17 cellular contexts compared by ENCODE assay signal in the genomic region with DNA sequence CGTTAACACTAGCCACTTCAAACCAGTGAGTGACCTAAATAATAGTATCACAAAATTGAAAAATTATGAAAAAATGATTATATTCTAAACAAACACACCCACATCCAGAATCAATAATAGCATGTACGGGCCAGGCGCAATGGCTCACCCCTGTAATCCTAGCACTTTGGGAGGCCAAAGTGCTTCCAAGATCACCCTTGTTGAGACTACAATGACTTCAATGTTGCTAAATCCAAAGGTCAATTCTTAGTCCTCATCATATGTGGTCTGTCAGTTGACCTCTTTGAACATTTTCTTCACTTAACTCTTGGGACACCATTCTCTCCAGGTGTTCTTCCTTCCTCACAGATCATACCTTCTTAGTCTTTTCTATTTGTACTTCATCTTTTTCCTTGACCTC. TPM values are rescaled to one million over a fixed set of nuclear protein-coding genes. Genes with fewer than 3 reads are reported as not detected.
DNase-seq lines count a peak whose midpoint lies in the region; ATAC-seq, FAIRE-seq and TF ChIP-seq lines count a peak whose summit lies in the region.
"Had no signal": no experiment of that assay in that cellular context is flagged by ENCODE, and none has a peak within 500 bp of the region (broad histone marks: within the 10 kb centered on the region; RNA-seq: fewer than 3 reads in every experiment).

No MANE protein-coding gene starts in this region.

- H3K27ac Mint-ChIP-seq in activated naive CD4-positive, alpha-beta T cell treated with anti-CD3 and anti-CD28 coated beads, Interleukin-2, amount 50 U/mL, for 24 hours = peak overlapping the region; percentile 66
- peak overlapping the region; percentile 72 for H3K27ac Mint-ChIP-seq in activated T-helper 17 cell treated with anti-CD3 and anti-CD28 coated beads, Interleukin-2, amount 50 U/mL, for 72 hours
- peak overlapping the region; percentile 65 for H3K27ac Mint-ChIP-seq in stimulated activated naive CD8-positive, alpha-beta T cell treated with anti-CD3 and anti-CD28 coated beads, Interleukin-15, Interleukin-2, amounts not matched to agents 100 ng/mL and 50 ng/mL, for 24 hours

- no TSS peak for BruUV-seq in HepG2 (replicated peaks; lab: Mats Ljungman, UMichigan)

- H4K20me1 ChIP-seq in HepG2 (ENCODE audit: insufficient read depth, low read length) = no peaks in the 10 kb centered on the region

- H2AFZ ChIP-seq in HepG2 (ENCODE audit: low read length) = no peak overlapping the region

- CTCF ChIA-PET in HepG2 (lab: Yijun Ruan, JAX; ENCODE audit: low intra/inter-chr PET ratio, low total read pairs) = no interaction called here

- intact Hi-C loops in HepG2 (cut with micrococcal nuclease; ENCODE audit: unreplicated experiment) (no loop called here), thyroid gland (cut with DNase I) (no loop called here)

- in situ Hi-C loops in HepG2 (cut with HindIII; ENCODE audit: extremely low pct_ligation_motif_present, low pct_unique_long_range_greater_than_20kb) = loop anchor here (25.0 kb wide), 1 partner anchor 559 kb away; no protein-coding TSS in a partner anchor

- FAIRE-seq in HepG2 (lab: Jason Lieb, UNC) = peak; percentile 42
- FAIRE-seq: H1, RCC 7860 had no signal

- H3K36me3 ChIP-seq in HepG2 (replicated peaks in 1 of 2; ENCODE audit: control insufficient read depth in 1 of 2, insufficient read depth in 2 of 2, low read length in 2 of 2) (peaks cover 8 to 69% of the 10 kb centered on the region in 2 experiments), thyroid gland (peaks cover 19 to 42% of the 10 kb centered on the region in 2 donors)

- WGBS in HepG2 (ENCODE audit: low lambda C conversion rate) = 88% methylated on average over 3 of the region's 3 CpGs
- WGBS in thyroid gland, 2 donors = 92 to 97% methylated on average over 3 of the region's 3 CpGs

- no peak overlapping the region for H3K4me2 ChIP-seq in HepG2 (ENCODE audit: low read depth, low read length)

- peaks cover 45% of the 10 kb centered on the region for H3K4me1 Mint-ChIP-seq in activated naive CD4-positive, alpha-beta T cell treated with anti-CD3 and anti-CD28 coated beads, Interleukin-2, amount 50 U/mL, for 24 hours
- peaks cover 25% of the 10 kb centered on the region for H3K4me1 Mint-ChIP-seq in activated T-helper 17 cell treated with anti-CD3 and anti-CD28 coated beads, Interleukin-2, amount 50 U/mL, for 72 hours
- peaks cover 27% of the 10 kb centered on the region for H3K4me1 Mint-ChIP-seq in stimulated activated naive CD8-positive, alpha-beta T cell treated with anti-CD3 and anti-CD28 coated beads, Interleukin-15, Interleukin-2, amounts not matched to agents 100 ng/mL and 50 ng/mL, for 24 hours (ENCODE audit: low read depth)

- no peaks in the 10 kb centered on the region for H3K9me3 Mint-ChIP-seq in activated naive CD4-positive, alpha-beta T cell treated with anti-CD3 and anti-CD28 coated beads, Interleukin-2, amount 50 U/mL, for 24 hours
- no peaks in the 10 kb centered on the region for H3K9me3 Mint-ChIP-seq in activated T-helper 17 cell treated with anti-CD3 and anti-CD28 coated beads, Interleukin-2, amount 50 U/mL, for 72 hours
- no peaks in the 10 kb centered on the region for H3K9me3 Mint-ChIP-seq in stimulated activated naive CD8-positive, alpha-beta T cell treated with anti-CD3 and anti-CD28 coated beads, Interleukin-15, Interleukin-2, amounts not matched to agents 100 ng/mL and 50 ng/mL, for 24 hours

- H3K79me2 ChIP-seq in HepG2 (ENCODE audit: insufficient read depth, low read length) = no peaks in the 10 kb centered on the region

- peak; percentile 6 for ATAC-seq in activated T-helper 17 cell treated with anti-CD3 and anti-CD28 coated beads, Interleukin-2, amount 50 U/mL, for 72 hours (replicated peaks)
- ATAC-seq in HepG2 = peak; percentile 46; the same call in 2 of the 3 replicates
- no peak for ATAC-seq in HG02571 (IDR thresholded peaks at IDR 0.05; ENCODE audit: unreplicated experiment)
- ATAC-seq: Right ventricle myocardium inferior had no signal

- H3K27me3 Mint-ChIP-seq in activated naive CD4-positive, alpha-beta T cell treated with anti-CD3 and anti-CD28 coated beads, Interleukin-2, amount 50 U/mL, for 24 hours = no peaks in the 10 kb centered on the region
- no peaks in the 10 kb centered on the region for H3K27me3 Mint-ChIP-seq in activated T-helper 17 cell treated with anti-CD3 and anti-CD28 coated beads, Interleukin-2, amount 50 U/mL, for 72 hours
- no peaks in the 10 kb centered on the region for H3K27me3 Mint-ChIP-seq in stimulated activated naive CD8-positive, alpha-beta T cell treated with anti-CD3 and anti-CD28 coated beads, Interleukin-15, Interleukin-2, amounts not matched to agents 100 ng/mL and 50 ng/mL, for 24 hours

- no peak overlapping the region for H3K9ac ChIP-seq in HepG2 (ENCODE audit: insufficient read depth, low read depth, low read length)

- H3K9me3 ChIP-seq in HepG2 (ENCODE audit: low read length) (no peaks in the 10 kb centered on the region), thyroid gland (no peaks in the 10 kb centered on the region)

- no peak for TF ChIP-seq CTCF in HepG2 (CRISPR knock-in tag; IDR thresholded peaks at IDR 0.05)
- TF ChIP-seq CTCF in thyroid gland (IDR thresholded peaks at IDR 0.05) = no peak

- H3K36me3 Mint-ChIP-seq in activated naive CD4-positive, alpha-beta T cell treated with anti-CD3 and anti-CD28 coated beads, Interleukin-2, amount 50 U/mL, for 24 hours = peaks cover 19% of the 10 kb centered on the region
- H3K36me3 Mint-ChIP-seq in activated T-helper 17 cell treated with anti-CD3 and anti-CD28 coated beads, Interleukin-2, amount 50 U/mL, for 72 hours (ENCODE audit: low read depth) = peaks cover 99% of the 10 kb centered on the region
- peaks cover 64% of the 10 kb centered on the region for H3K36me3 Mint-ChIP-seq in stimulated activated naive CD8-positive, alpha-beta T cell treated with anti-CD3 and anti-CD28 coated beads, Interleukin-15, Interleukin-2, amounts not matched to agents 100 ng/mL and 50 ng/mL, for 24 hours (ENCODE audit: low read depth)

- POLR2A ChIA-PET in HepG2 (lab: Yijun Ruan, JAX) = no interaction called here

- no peak for TF ChIP-seq RAD21 in HepG2 (CRISPR knock-in tag; IDR thresholded peaks at IDR 0.05)

- no peak for TF ChIP-seq EP300 in HepG2 (IDR thresholded peaks at IDR 0.05; ENCODE audit: low read depth in 2 of 2, low read length in 2 of 2)
- TF ChIP-seq EP300 in HepG2 (CRISPR knock-in tag; IDR thresholded peaks at IDR 0.05; ENCODE audit: borderline replicate concordance) = no peak

- H3K4me1 ChIP-seq in HepG2 (ENCODE audit: insufficient read depth, low read length) (peaks cover 12% of the 10 kb centered on the region), thyroid gland (no peaks in the 10 kb centered on the region)

- DNase-seq in activated naive CD4-positive, alpha-beta T cell (lab: John Stamatoyannopoulos, UW) = no peak
- DNase-seq in HepG2 (ENCODE audit: low spot score) (peak; percentile 15), thyroid gland (no peak)
- DNase-seq: C1 segment of cervical spinal cord; DMS79 treated with DMSO at 0.1 percent for 48 hours; KBM-7; NCI-H1694 treated with DMSO at 0.1 percent for 48 hours; NCI-H748 treated with DMSO at 0.1 percent for 48 hours; NK-92 treated with Interleukin-12 subunit alpha and Interleukin-12 subunit beta, amount 100 ng/mL, for 24 hours had no signal

- no peak overlapping the region for H3K4me3 ChIP-seq in HepG2 (replicated peaks in 1 of 3; ENCODE audit: insufficient read depth in 1 of 3, low read depth in 2 of 3, low read length in 3 of 3)
- H3K4me3 ChIP-seq in thyroid gland (replicated peaks in 1 of 3) = no peak overlapping the region

- H3K27me3 ChIP-seq in HepG2 (ENCODE audit: control insufficient read depth in 1 of 2, insufficient read depth in 2 of 2, low read length in 2 of 2) = no peaks in the 10 kb centered on the region
- H3K27me3 ChIP-seq in thyroid gland = no peaks in the 10 kb centered on the region

- TF ChIP-seq POLR2A in HepG2 (IDR thresholded peaks at IDR 0.05; ENCODE audit: insufficient read depth in 1 of 2, low read depth in 2 of 2, low read length in 2 of 2) = no peak
- TF ChIP-seq POLR2A in thyroid gland (IDR thresholded peaks at IDR 0.05) = no peak

- H3K4me3 Mint-ChIP-seq in activated naive CD4-positive, alpha-beta T cell treated with anti-CD3 and anti-CD28 coated beads, Interleukin-2, amount 50 U/mL, for 24 hours = no peak overlapping the region
- H3K4me3 Mint-ChIP-seq in activated T-helper 17 cell treated with anti-CD3 and anti-CD28 coated beads, Interleukin-2, amount 50 U/mL, for 72 hours = peak overlapping the region; percentile 7
- no peak overlapping the region for H3K4me3 Mint-ChIP-seq in stimulated activated naive CD8-positive, alpha-beta T cell treated with anti-CD3 and anti-CD28 coated beads, Interleukin-15, Interleukin-2, amounts not matched to agents 100 ng/mL and 50 ng/mL, for 24 hours

- H3K27ac ChIP-seq in HepG2 (ENCODE audit: extremely low read length, insufficient read depth, low read length) (no peak overlapping the region), thyroid gland (no peak overlapping the region)

RNA-seq across cellular contexts. Expression of a gene that starts 11.3 kb away (rescaled TPM):
- total RNA-seq in activated T-helper 17 cell treated with anti-CD3 and anti-CD28 coated beads, Interleukin-2, amount 50 U/mL, for 72 hours = 10 to 100 TPM; 23.2 to 26.5 TPM
- 46.6 and 74.0 TPM in 2 replicates for total RNA-seq in HepG2 (2016; rRNA removed; fragmentation: Illumina TruSeq; extraction: Trizol)
- total RNA-seq in HepG2 (2016; cell fraction: cytosol; rRNA removed; fragmentation: Illumina TruSeq; extraction: Trizol; ENCODE audit: low read depth) = 1.7 and 9.3 TPM in 2 replicates
- 46.5 and 70.7 TPM in 2 replicates for total RNA-seq in HepG2 (2016; cell fraction: insoluble cytoplasmic fraction; rRNA removed; fragmentation: Illumina TruSeq; extraction: Trizol)
- 11.0 and 11.8 TPM in 2 replicates for total RNA-seq in HepG2 (2016; cell fraction: membrane; rRNA removed; fragmentation: Illumina TruSeq; extraction: Trizol)
- 32.9 and 39.9 TPM in 2 replicates for total RNA-seq in HepG2 (2016; cell fraction: nucleus; rRNA removed; fragmentation: Illumina TruSeq; extraction: Trizol)
- polyA plus RNA-seq in HepG2 (2011; rRNA removed) = 6.2 and 8.1 TPM in 2 replicates
- polyA plus RNA-seq in HepG2 (2011; cell fraction: cytosol; rRNA removed) = 2.5 and 3.5 TPM in 2 replicates
- 5.5 and 6.4 TPM in 2 replicates for polyA plus RNA-seq in HepG2 (2011; cell fraction: nucleus; rRNA removed)
- 14.5 and 25.6 TPM in 2 replicates for polyA plus RNA-seq in HepG2 (2012)
- polyA plus RNA-seq in HepG2 (2016; cell fraction: cytosol; fragmentation: Illumina TruSeq; extraction: Trizol; ENCODE audit: low read depth) = 3.0 and 3.2 TPM in 2 replicates
- 71.0 and 77.1 TPM in 2 replicates for polyA plus RNA-seq in HepG2 (2016; cell fraction: insoluble cytoplasmic fraction; fragmentation: Illumina TruSeq; extraction: Trizol; ENCODE audit: low read depth)
- 3.5 and 5.1 TPM in 2 replicates for polyA plus RNA-seq in HepG2 (2016; cell fraction: membrane; fragmentation: Illumina TruSeq; extraction: Trizol; ENCODE audit: low read depth)
- polyA plus RNA-seq in HepG2 (2016; cell fraction: nucleus; fragmentation: Illumina TruSeq; extraction: Trizol; ENCODE audit: insufficient read depth, low read depth) = 38.8 and 44.9 TPM in 2 replicates
- 11.8 and 14.9 TPM in 2 replicates for polyA minus RNA-seq in HepG2 (2011; rRNA and poly(A)+ RNA removed; ENCODE audit: low replicate concordance)
- 4.2 and 5.5 TPM in 2 replicates for polyA minus RNA-seq in HepG2 (2011; cell fraction: cytosol; rRNA and poly(A)+ RNA removed)
- polyA minus RNA-seq in HepG2 (2011; cell fraction: nucleus; rRNA and poly(A)+ RNA removed) = 48.5 and 62.5 TPM in 2 replicates
- total RNA-seq in thyroid gland = 10 to 100 TPM; 11.0 to 19.2 (median 15.9) TPM

RNA-seq across cellular contexts. Expression of a gene that starts 29.3 kb away (rescaled TPM):
- total RNA-seq in activated T-helper 17 cell treated with anti-CD3 and anti-CD28 coated beads, Interleukin-2, amount 50 U/mL, for 72 hours = not detected
- total RNA-seq in HepG2 (2016; rRNA removed; fragmentation: Illumina TruSeq; extraction: Trizol) (not detected in 2 replicates), thyroid gland (1 to 10 TPM in 2 of 4 donors, under 1 TPM in 2; 0.89 to 5.5 (median 1.7) TPM)
- total RNA-seq in HepG2 (2016; cell fraction: cytosol; rRNA removed; fragmentation: Illumina TruSeq; extraction: Trizol; ENCODE audit: low read depth) = not detected in 2 replicates
- total RNA-seq in HepG2 (2016; cell fraction: insoluble cytoplasmic fraction; rRNA removed; fragmentation: Illumina TruSeq; extraction: Trizol) = not detected in 2 replicates
- not detected in 2 replicates for total RNA-seq in HepG2 (2016; cell fraction: membrane; rRNA removed; fragmentation: Illumina TruSeq; extraction: Trizol)
- not detected in 2 replicates for total RNA-seq in HepG2 (2016; cell fraction: nucleus; rRNA removed; fragmentation: Illumina TruSeq; extraction: Trizol)
- not detected in 2 replicates for polyA plus RNA-seq in HepG2 (2011; rRNA removed)
- not detected in 2 replicates for polyA plus RNA-seq in HepG2 (2011; cell fraction: cytosol; rRNA removed)
- not detected in 2 replicates for polyA plus RNA-seq in HepG2 (2011; cell fraction: nucleus; rRNA removed)
- polyA plus RNA-seq in HepG2 (2012) = not detected in 2 replicates
- not detected in 2 replicates for polyA plus RNA-seq in HepG2 (2016; cell fraction: cytosol; fragmentation: Illumina TruSeq; extraction: Trizol; ENCODE audit: low read depth)
- not detected in 2 replicates for polyA plus RNA-seq in HepG2 (2016; cell fraction: insoluble cytoplasmic fraction; fragmentation: Illumina TruSeq; extraction: Trizol; ENCODE audit: low read depth)
- not detected in 2 replicates for polyA plus RNA-seq in HepG2 (2016; cell fraction: membrane; fragmentation: Illumina TruSeq; extraction: Trizol; ENCODE audit: low read depth)
- not detected in 2 replicates for polyA plus RNA-seq in HepG2 (2016; cell fraction: nucleus; fragmentation: Illumina TruSeq; extraction: Trizol; ENCODE audit: insufficient read depth, low read depth)
- polyA minus RNA-seq in HepG2 (2011; rRNA and poly(A)+ RNA removed; ENCODE audit: low replicate concordance) = not detected in 2 replicates
- not detected in 2 replicates for polyA minus RNA-seq in HepG2 (2011; cell fraction: cytosol; rRNA and poly(A)+ RNA removed)
- not detected in 2 replicates for polyA minus RNA-seq in HepG2 (2011; cell fraction: nucleus; rRNA and poly(A)+ RNA removed)
- total RNA-seq: NCI-H460, Right ventricle myocardium inferior had no signal
